ENCODE assay signal across 1 cellular context in genomic region chr5:171724771-171725609, GRCh38.
TF ChIP-seq lines count a peak whose summit lies in the region.

No MANE protein-coding gene starts in this region.

TF ChIP-seq in GM23338, 12 proteins besides CTCF, POLR2A, EP300 and RAD21 (continued from another document):
- TF ChIP-seq ZNF462 (CRISPR knock-in tag; IDR thresholded peaks at IDR 0.05) (no peak), POLR2AphosphoS5 (IDR thresholded peaks at IDR 0.05; ENCODE audit: low read depth) (no peak), NANOG (IDR thresholded peaks at IDR 0.05; ENCODE audit: borderline replicate concordance) (no peak), JUNB (IDR thresholded peaks at IDR 0.05; ENCODE audit: unreplicated experiment) (no peak), CREB1 (CRISPR knock-in tag; IDR thresholded peaks at IDR 0.05; ENCODE audit: low read depth) (no peak), EZH2 (IDR thresholded peaks at IDR 0.05; ENCODE audit: low read depth, unreplicated experiment) (no peak), ETS1 (IDR thresholded peaks at IDR 0.05) (no peak), ZNF114 (CRISPR knock-in tag; IDR thresholded peaks at IDR 0.05) (no peak)
